Comparison of ENCODE assay signal across 17 cellular contexts in the genomic region with DNA sequence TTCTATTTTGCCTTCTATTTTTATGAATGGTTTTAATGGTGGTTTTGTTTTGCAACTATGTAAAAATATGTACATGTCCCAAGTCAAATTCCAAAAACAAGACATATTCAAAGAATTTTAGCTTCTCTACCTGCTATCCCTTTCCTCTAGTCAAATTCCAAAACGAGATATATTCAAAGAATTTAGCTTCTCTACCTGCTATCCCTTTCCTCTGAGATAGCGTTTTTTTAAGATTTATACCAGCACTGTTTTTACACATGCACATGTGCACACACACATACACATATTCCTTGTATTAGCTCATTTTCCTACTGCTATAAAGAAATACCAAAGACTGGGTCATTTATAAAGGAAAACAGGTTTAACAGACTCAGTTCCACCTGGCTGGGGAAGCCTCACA.
DNase-seq lines count a peak whose midpoint lies in the region; ATAC-seq and TF ChIP-seq lines count a peak whose summit lies in the region.
"Had no signal": no experiment of that assay in that cellular context is flagged by ENCODE, and none has a peak within 500 bp of the region (broad histone marks: within the 10 kb centered on the region; RNA-seq: fewer than 3 reads in every experiment).

No MANE protein-coding gene starts in this region.

- no peak overlapping the region for H2BK12ac ChIP-seq in trophoblast cell (ENCODE audit: low read length)

- WGBS in endodermal cell (ENCODE audit: insufficient coverage in 1 of 2, insufficient read length in 1 of 2), 2 experiments: 80 to 89% methylated on average over 2 of the region's 2 CpGs
- WGBS in trophoblast cell (ENCODE audit: extremely low coverage, insufficient coverage, insufficient read length): no CpG with 5 or more reads among the region's 2 CpGs
- WGBS in heart right ventricle, 2 donors: 73 to 75% methylated on average over 2 of the region's 2 CpGs

- no peak for TF ChIP-seq RAD21 in HCT116 (IDR thresholded peaks at IDR 0.05; ENCODE audit: low read depth)

- no peaks in the 10 kb centered on the region for H3K27me3 Mint-ChIP-seq in endodermal cell (ENCODE audit: insufficient read depth)

- H3K36me3 ChIP-seq in HCT116 (ENCODE audit: control insufficient read depth in 1 of 2, insufficient read depth in 2 of 2, low read length in 2 of 2) (no peaks in the 10 kb centered on the region), endodermal cell (ENCODE audit: control insufficient read depth, insufficient read depth, low read length) (no peaks in the 10 kb centered on the region), trophoblast cell (ENCODE audit: control insufficient read depth in 1 of 2, insufficient read depth in 2 of 2, low read length in 2 of 2) (peaks cover 0 to 2% of the 10 kb centered on the region in 2 experiments), heart right ventricle (no peaks in the 10 kb centered on the region)
- H3K36me3 ChIP-seq: BLaER1 treated with 17β-estradiol and CSF1 and Interleukin-3, amounts not matched to agents 10 nM and 100 nM had no signal

- peak overlapping the region; percentile 47; the same call in 1 of the 2 replicates for H3K27ac ChIP-seq in HCT116 (ENCODE audit: low read depth, low read length)
- H3K27ac ChIP-seq in endodermal cell (ENCODE audit: low read depth, low read length): no peak overlapping the region
- H3K27ac ChIP-seq in trophoblast cell (ENCODE audit: low read depth, low read length): no peak overlapping the region
- H3K27ac ChIP-seq in heart right ventricle: no peak overlapping the region
- H3K27ac ChIP-seq: 22Rv1; A549; BLaER1 treated with 17β-estradiol and CSF1 and Interleukin-3, amounts not matched to agents 10 nM and 100 nM; C4-2B had no signal

- no TSS peak for BruUV-seq in HCT116 (replicated peaks; lab: Mats Ljungman, UMichigan)

- no peak for TF ChIP-seq CTCF in HCT116 (IDR thresholded peaks at IDR 0.05 in 2 of 3, conservative IDR thresholded peaks at IDR 0.05 in 1 of 3; ENCODE audit: borderline replicate concordance in 1 of 3, insufficient read depth in 1 of 3, low read depth in 2 of 3, low read length in 2 of 3)
- no peak for TF ChIP-seq CTCF in endodermal cell (conservative IDR thresholded peaks at IDR 0.05)
- TF ChIP-seq CTCF in heart right ventricle (IDR thresholded peaks at IDR 0.05): no peak

- H3K79me2 ChIP-seq in HCT116 (ENCODE audit: insufficient read depth, low read length): no peaks in the 10 kb centered on the region
- H3K79me2 ChIP-seq in trophoblast cell (ENCODE audit: control insufficient read depth, insufficient read depth, low read length, poor library complexity): no peaks in the 10 kb centered on the region

- H3K4ac ChIP-seq in trophoblast cell (ENCODE audit: low read depth, low read length): no peak overlapping the region

- ATAC-seq in HCT116: no peak
- no peak for ATAC-seq in heart right ventricle
- ATAC-seq: A549; CD8-positive, alpha-beta T cell had no signal

- TF ChIP-seq POLR2A in HCT116 (IDR thresholded peaks at IDR 0.05; ENCODE audit: borderline replicate concordance, extremely low read depth, insufficient read depth, insufficient read length): no peak

- H3K4me3 Mint-ChIP-seq in endodermal cell: no peak overlapping the region
- H3K4me3 Mint-ChIP-seq: B cell; CD4-positive, alpha-beta T cell; CD8-positive, alpha-beta T cell had no signal

- H2BK120ac ChIP-seq in trophoblast cell (ENCODE audit: insufficient read depth, low read length, poor library complexity): no peak overlapping the region

- H2BK5ac ChIP-seq in trophoblast cell (ENCODE audit: low read depth, low read length, poor library complexity): no peak overlapping the region

- no peak overlapping the region for H3K18ac ChIP-seq in trophoblast cell (ENCODE audit: low read length)

- no peak overlapping the region for H3K9ac ChIP-seq in HCT116 (ENCODE audit: low read length)
- H3K9ac ChIP-seq in endodermal cell (ENCODE audit: extremely low read depth, low read length, poor library complexity, severe bottlenecking): no peak overlapping the region
- H3K9ac ChIP-seq in trophoblast cell (ENCODE audit: low read length): no peak overlapping the region
- H3K9ac ChIP-seq: BLaER1 treated with 17β-estradiol and CSF1 and Interleukin-3, amounts not matched to agents 10 nM and 100 nM had no signal

- H4K20me1 ChIP-seq in HCT116 (ENCODE audit: insufficient read depth): no peaks in the 10 kb centered on the region
- H4K20me1 ChIP-seq: BLaER1 treated with 17β-estradiol and CSF1 and Interleukin-3, amounts not matched to agents 10 nM and 100 nM had no signal

- no peaks in the 10 kb centered on the region for H3K9me2 ChIP-seq in HCT116 (ENCODE audit: insufficient read depth)

- H2AFZ ChIP-seq in HCT116 (ENCODE audit: low read depth, low read length, poor library complexity, severe bottlenecking) (no peak overlapping the region), trophoblast cell (ENCODE audit: insufficient read depth, low read length, poor library complexity) (no peak overlapping the region)

- H3K4me3 ChIP-seq in HCT116 (replicated peaks in 1 of 2; ENCODE audit: low read depth in 1 of 2, low read length in 2 of 2): no peak overlapping the region
- peak overlapping the region; percentile 75 for H3K4me3 ChIP-seq in endodermal cell (ENCODE audit: low read length)
- no peak overlapping the region for H3K4me3 ChIP-seq in trophoblast cell (ENCODE audit: low read depth, low read length)
- no peak overlapping the region for H3K4me3 ChIP-seq in heart right ventricle
- H3K4me3 ChIP-seq: A549; BLaER1 treated with 17β-estradiol and CSF1 and Interleukin-3, amounts not matched to agents 10 nM and 100 nM had no signal

- no peaks in the 10 kb centered on the region for H3K79me1 ChIP-seq in trophoblast cell (ENCODE audit: low read length)

- CTCF ChIA-PET in HCT116 (lab: Charles Lee): no interaction called here

- H3K9me3 Mint-ChIP-seq in endodermal cell: peaks cover 82% of the 10 kb centered on the region

- H3K4me2 ChIP-seq in HCT116 (ENCODE audit: low read length) (no peak overlapping the region), trophoblast cell (ENCODE audit: low read length) (no peak overlapping the region)
- H3K4me2 ChIP-seq: A549; BLaER1 treated with 17β-estradiol and CSF1 and Interleukin-3, amounts not matched to agents 10 nM and 100 nM had no signal

- peaks cover 26% of the 10 kb centered on the region for H3K4me1 Mint-ChIP-seq in endodermal cell
- H3K4me1 Mint-ChIP-seq: B cell had no signal

- DNase-seq in HCT116 (ENCODE audit: low read depth, low spot score) (no peak), endodermal cell (no peak), trophoblast cell (peak; percentile 57 to 92), GM19238 (ENCODE audit: insufficient read length, low spot score) (no peak), heart right ventricle (no peak)
- DNase-seq: AML-193; Caco-2; Calu3; CD4-positive, alpha-beta T cell; CD8-positive, alpha-beta T cell; DMS79 treated with DMSO at 0.1 percent for 48 hours; GF-D8 had no signal

- H3K27me3 ChIP-seq in HCT116 (ENCODE audit: insufficient read depth, low read length): no peaks in the 10 kb centered on the region
- H3K27me3 ChIP-seq in endodermal cell (ENCODE audit: control insufficient read depth, insufficient read depth, low read length, poor library complexity, severe bottlenecking): no peaks in the 10 kb centered on the region
- H3K27me3 ChIP-seq in trophoblast cell (ENCODE audit: insufficient read depth, low read length): no peaks in the 10 kb centered on the region
- peaks cover 0 to 7% (median 0%) of the 10 kb centered on the region in 7 donors for H3K27me3 ChIP-seq in heart right ventricle
- H3K27me3 ChIP-seq: BLaER1 treated with 17β-estradiol and CSF1 and Interleukin-3, amounts not matched to agents 10 nM and 100 nM had no signal

- H3K9me3 ChIP-seq in HCT116 (ENCODE audit: control insufficient read depth in 1 of 2, insufficient read depth in 1 of 2, low read depth in 1 of 2, low read length in 2 of 2): peaks cover 0 to 18% of the 10 kb centered on the region in 2 experiments; a peak in 1 of 4 replicates
- peaks cover 55% of the 10 kb centered on the region for H3K9me3 ChIP-seq in endodermal cell (ENCODE audit: control insufficient read depth, low read length)
- H3K9me3 ChIP-seq in trophoblast cell (ENCODE audit: insufficient read depth, low read depth, low read length): peaks cover 10% of the 10 kb centered on the region
- peaks cover 0 to 46% (median 15%) of the 10 kb centered on the region in 11 donors for H3K9me3 ChIP-seq in heart right ventricle

- H4K8ac ChIP-seq in trophoblast cell (ENCODE audit: low read depth, low read length): no peak overlapping the region

- no peak overlapping the region for H2AK5ac ChIP-seq in trophoblast cell (ENCODE audit: low read length)

- RAD21 ChIA-PET in HCT116 (lab: Charles Lee; ENCODE audit: low non-redundant PET in 1 of 2, low total read pairs in 2 of 2, uncharacterized antibody in 2 of 2, unreplicated experiment in 2 of 2): no interaction called here

- H4K91ac ChIP-seq in trophoblast cell (ENCODE audit: low read depth, low read length): no peak overlapping the region

- no peak overlapping the region for H3K27ac Mint-ChIP-seq in endodermal cell
- H3K27ac Mint-ChIP-seq: B cell; CD4-positive, alpha-beta T cell; CD8-positive, alpha-beta T cell had no signal

- no peak overlapping the region for H4K12ac ChIP-seq in trophoblast cell (ENCODE audit: low read depth, low read length)

- H3K4me1 ChIP-seq in HCT116 (ENCODE audit: control insufficient read depth in 1 of 2, insufficient read depth in 2 of 2, low read length in 2 of 2) (peaks cover 17 to 31% of the 10 kb centered on the region in 2 experiments), endodermal cell (ENCODE audit: control insufficient read depth, insufficient read depth, low read length) (peaks cover 12% of the 10 kb centered on the region), trophoblast cell (ENCODE audit: control insufficient read depth in 1 of 2, insufficient read depth in 2 of 2, low read length in 2 of 2) (peaks cover 0 to 3% of the 10 kb centered on the region in 2 experiments), heart right ventricle (peaks cover 0 to 8% (median 3%) of the 10 kb centered on the region in 9 donors)
- H3K4me1 ChIP-seq: BLaER1 treated with 17β-estradiol and CSF1 and Interleukin-3, amounts not matched to agents 10 nM and 100 nM; Caco-2 had no signal

- intact Hi-C loops in HCT116 (cut with micrococcal nuclease) (loop anchor here (10.0 kb wide), 1 partner anchor 189 kb away; no protein-coding TSS in a partner anchor), heart right ventricle (cut with DNase I) (no loop called here)

- POLR2A ChIA-PET in HCT116 (lab: Charles Lee): no interaction called here

- peaks cover 36% of the 10 kb centered on the region for H3K36me3 Mint-ChIP-seq in endodermal cell (ENCODE audit: low read depth)
- H3K36me3 Mint-ChIP-seq: CD8-positive, alpha-beta T cell had no signal

- no peak overlapping the region for H3K23ac ChIP-seq in trophoblast cell (ENCODE audit: low read length)

- no peak overlapping the region for H3K14ac ChIP-seq in trophoblast cell (ENCODE audit: low read length)

TF ChIP-seq in HCT116, 20 proteins besides CTCF, POLR2A, EP300 and RAD21 (continues in another document):
- TF ChIP-seq POLR2AphosphoS5 (IDR thresholded peaks at IDR 0.05; ENCODE audit: low read depth, low read length): no peak

Comparison
In these comparisons a context has a peak if more than half of its experiments do, and no peak if none do; other contexts are left out.
1. DNase-seq: peak in trophoblast cell (2 of 2); none in HCT116 (single experiment), endodermal cell (single experiment), GM19238 (single experiment) and heart right ventricle (0 of 2).